In the genomic region with DNA sequence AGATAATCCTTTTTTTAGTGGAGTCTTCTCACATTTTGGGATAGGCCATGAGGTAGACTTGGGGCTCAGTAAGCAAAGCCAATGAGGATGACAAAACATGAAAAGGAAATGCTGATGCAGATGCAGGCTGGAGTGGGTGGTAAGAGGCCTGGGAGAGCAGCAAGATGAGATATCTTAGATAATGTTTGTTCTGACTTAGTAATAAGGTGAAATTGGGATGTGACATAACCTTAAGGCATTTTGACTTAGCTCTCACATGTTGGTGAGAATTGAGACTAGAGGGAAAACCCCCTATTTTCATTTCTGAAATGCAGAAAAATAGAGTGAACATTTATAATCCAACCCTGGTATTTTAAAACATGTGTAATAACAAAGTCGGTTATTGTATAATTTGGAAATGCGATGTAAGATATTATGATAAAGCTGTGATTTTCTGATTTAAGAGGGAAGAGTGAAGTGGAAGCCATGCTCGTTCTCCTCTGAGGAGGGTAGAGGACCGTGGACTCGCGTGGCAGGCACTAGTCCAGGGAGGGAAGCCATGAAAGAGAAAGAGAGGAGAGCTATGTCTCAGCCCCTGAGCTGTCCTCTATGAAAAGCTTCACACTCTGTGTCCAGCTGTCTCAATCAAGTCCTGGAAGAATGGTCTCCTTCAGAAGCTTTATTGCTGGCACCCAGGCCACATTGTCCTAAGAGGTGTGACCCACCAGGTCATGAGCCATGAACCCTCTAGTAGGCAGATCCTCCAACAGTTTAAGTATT, we compare ENCODE assay signal across 9 cellular contexts. TPM values are rescaled to one million over a fixed set of nuclear protein-coding genes. Genes with fewer than 3 reads are reported as not detected.
DNase-seq lines count a peak whose midpoint lies in the region; ATAC-seq and TF ChIP-seq lines count a peak whose summit lies in the region.
"Had no signal": no experiment of that assay in that cellular context is flagged by ENCODE, and none has a peak within 500 bp of the region (broad histone marks: within the 10 kb centered on the region; RNA-seq: fewer than 3 reads in every experiment).

No MANE protein-coding gene starts in this region.

- ATAC-seq in GM21360 (IDR thresholded peaks at IDR 0.05; ENCODE audit: unreplicated experiment) (peak; percentile 38), HG03442 (IDR thresholded peaks at IDR 0.05; ENCODE audit: unreplicated experiment) (peak; percentile 48), Right ventricle myocardium superior (ENCODE audit: poor library complexity) (no peak)

- H3K27me3 Mint-ChIP-seq in dendritic cell treated with granulocyte-macrophage colony-stimulating factor and Interleukin-4, amounts not matched to agents 40 ng/mL and 50 ng/mL, for 4 days, result peaks cover 9% of the 10 kb centered on the region

- H3K9me3 Mint-ChIP-seq in dendritic cell treated with granulocyte-macrophage colony-stimulating factor and Interleukin-4, amounts not matched to agents 40 ng/mL and 50 ng/mL, for 4 days, result no peaks in the 10 kb centered on the region

- peak; percentile 53 for DNase-seq in GM10266 (ENCODE audit: extremely low spot score)
- DNase-seq in islet precursor cell, result no peak
- DNase-seq in hippocampal formation (lab: John Stamatoyannopoulos, UW), result no peak
- DNase-seq in Right ventricle myocardium superior, result no peak
- DNase-seq in germinal center (ENCODE audit: low spot score), result no peak
- DNase-seq: cerebellar nuclear complex had no signal

- peak overlapping the region; percentile 71 for H3K27ac Mint-ChIP-seq in dendritic cell treated with granulocyte-macrophage colony-stimulating factor and Interleukin-4, amounts not matched to agents 40 ng/mL and 50 ng/mL, for 4 days

- no peak overlapping the region for H3K4me3 Mint-ChIP-seq in dendritic cell treated with granulocyte-macrophage colony-stimulating factor and Interleukin-4, amounts not matched to agents 40 ng/mL and 50 ng/mL, for 4 days

- no peak for TF ChIP-seq CTCF in GM10266 (IDR thresholded peaks at IDR 0.05; ENCODE audit: control insufficient read depth, insufficient read depth, low read depth, missing control alignments)

- H3K36me3 Mint-ChIP-seq in dendritic cell treated with granulocyte-macrophage colony-stimulating factor and Interleukin-4, amounts not matched to agents 40 ng/mL and 50 ng/mL, for 4 days (ENCODE audit: low read depth), result no peaks in the 10 kb centered on the region

- intact Hi-C loops in dendritic cell treated with granulocyte-macrophage colony-stimulating factor and Interleukin-4, amounts not matched to agents 40 ng/mL and 50 ng/mL, for 4 days (cut with micrococcal nuclease), result loop anchor here (2.0 kb wide), 1 partner anchor 16 kb away; no protein-coding TSS in a partner anchor
- intact Hi-C loops in Right ventricle myocardium superior (cut with DNase I), result no loop called here

- peaks cover 55% of the 10 kb centered on the region for H3K4me1 Mint-ChIP-seq in dendritic cell treated with granulocyte-macrophage colony-stimulating factor and Interleukin-4, amounts not matched to agents 40 ng/mL and 50 ng/mL, for 4 days (ENCODE audit: low read depth)

RNA-seq across cellular contexts. Expression of gene ST7, which starts 57.3 kb away (rescaled TPM):
- total RNA-seq in Right ventricle myocardium superior, result 29.7 TPM
